ENCODE assay signal across 1 cellular context in genomic region chr13:32087955-32088747, GRCh38.
A peak's percentile ranks its signal among the peaks of the same experiment; 100 is the strongest.
TF ChIP-seq lines count a peak whose summit lies in the region.

No MANE protein-coding gene starts in this region.

TF ChIP-seq in HepG2, 621 proteins besides CTCF, POLR2A, EP300 and RAD21 (continues in another document):
- TF ChIP-seq FOXO1 (CRISPR knock-in tag; IDR thresholded peaks at IDR 0.05): peak; percentile 54; the same call in 1 of the 2 replicates
- TF ChIP-seq PAXIP1 (CRISPR knock-in tag; conservative IDR thresholded peaks at IDR 0.05): 0 out of 2 replicates have a peak, but pooled peaks have one; percentile 37
- peak; percentile 24; the same call in 1 of the 2 replicates for TF ChIP-seq NR2F6 (IDR thresholded peaks at IDR 0.05)
- peak; percentile 66 for TF ChIP-seq NR2F6 (CRISPR knock-in tag; IDR thresholded peaks at IDR 0.05)
- TF ChIP-seq ZFP1 (CRISPR knock-in tag; IDR thresholded peaks at IDR 0.05): no peak
- peak; percentile 88 for TF ChIP-seq HIC2 (CRISPR knock-in tag; IDR thresholded peaks at IDR 0.05; ENCODE audit: low read depth)
- 0 out of 2 replicates have a peak, but pooled peaks have one; percentile 38 for TF ChIP-seq SAP130 (CRISPR knock-in tag; IDR thresholded peaks at IDR 0.05; ENCODE audit: low read depth)
- TF ChIP-seq HDAC1 (CRISPR knock-in tag; IDR thresholded peaks at IDR 0.05): no peak
- TF ChIP-seq, protein P1, sequence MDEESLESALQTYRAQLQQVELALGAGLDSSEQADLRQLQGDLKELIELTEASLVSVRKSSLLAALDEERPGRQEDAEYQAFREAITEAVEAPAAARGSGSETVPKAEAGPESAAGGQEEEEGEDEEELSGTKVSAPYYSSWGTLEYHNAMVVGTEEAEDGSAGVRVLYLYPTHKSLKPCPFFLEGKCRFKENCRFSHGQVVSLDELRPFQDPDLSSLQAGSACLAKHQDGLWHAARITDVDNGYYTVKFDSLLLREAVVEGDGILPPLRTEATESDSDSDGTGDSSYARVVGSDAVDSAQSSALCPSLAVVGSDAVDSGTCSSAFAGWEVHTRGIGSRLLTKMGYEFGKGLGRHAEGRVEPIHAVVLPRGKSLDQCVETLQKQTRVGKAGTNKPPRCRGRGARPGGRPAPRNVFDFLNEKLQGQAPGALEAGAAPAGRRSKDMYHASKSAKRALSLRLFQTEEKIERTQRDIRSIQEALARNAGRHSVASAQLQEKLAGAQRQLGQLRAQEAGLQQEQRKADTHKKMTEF (CRISPR knock-in tag; IDR thresholded peaks at IDR 0.05): 0 out of 2 replicates have a peak, but pooled peaks have one; percentile 22
- peak; percentile 40; the same call in 1 of the 2 replicates for TF ChIP-seq FOXJ3 (CRISPR knock-in tag; IDR thresholded peaks at IDR 0.05; ENCODE audit: borderline replicate concordance)
- TF ChIP-seq CCDC6 (CRISPR knock-in tag; IDR thresholded peaks at IDR 0.05): 0 out of 2 replicates have a peak, but pooled peaks have one; percentile 32
- TF ChIP-seq PAWR (CRISPR knock-in tag; IDR thresholded peaks at IDR 0.05; ENCODE audit: borderline replicate concordance): no peak
- peak; percentile 84 for TF ChIP-seq FOXA3 (CRISPR knock-in tag; IDR thresholded peaks at IDR 0.05)
- peak; percentile 91 for TF ChIP-seq SRF (IDR thresholded peaks at IDR 0.05; ENCODE audit: low read depth, low read length)
- TF ChIP-seq TARDBP (CRISPR knock-in tag; IDR thresholded peaks at IDR 0.05): peak; percentile 46; the same call in 1 of the 2 replicates
- TF ChIP-seq RXRB (CRISPR knock-in tag; IDR thresholded peaks at IDR 0.05; ENCODE audit: borderline replicate concordance): peak; percentile 62
- no peak for TF ChIP-seq CREB1 (IDR thresholded peaks at IDR 0.05)
- TF ChIP-seq CREB1 (CRISPR knock-in tag; IDR thresholded peaks at IDR 0.05): 0 out of 2 replicates have a peak, but pooled peaks have one; percentile 40
- TF ChIP-seq GPN1 (CRISPR knock-in tag; IDR thresholded peaks at IDR 0.05; ENCODE audit: borderline replicate concordance): no peak
- TF ChIP-seq SOX13 (IDR thresholded peaks at IDR 0.05): no peak
- peak in 1 of 2 experiments; percentile 79; a peak in 2 of 4 replicates for TF ChIP-seq SOX13 (CRISPR knock-in tag; conservative IDR thresholded peaks at IDR 0.05 in 1 of 2, IDR thresholded peaks at IDR 0.05 in 1 of 2)
- peak; percentile 41; the same call in 1 of the 2 replicates for TF ChIP-seq SOX5 (CRISPR knock-in tag; IDR thresholded peaks at IDR 0.05; ENCODE audit: borderline replicate concordance)
- TF ChIP-seq RARA (CRISPR knock-in tag; IDR thresholded peaks at IDR 0.05): 0 out of 2 replicates have a peak, but pooled peaks have one; percentile 19
- TF ChIP-seq ZNF501 (CRISPR knock-in tag; IDR thresholded peaks at IDR 0.05): no peak
- TF ChIP-seq TEAD3 (CRISPR knock-in tag; optimal IDR thresholded peaks at IDR 0.05; ENCODE audit: borderline replicate concordance): peak; percentile 83
- TF ChIP-seq HOXD1 (CRISPR knock-in tag; IDR thresholded peaks at IDR 0.05): peak; percentile 45; the same call in 1 of the 2 replicates
- TF ChIP-seq PCBP1 (IDR thresholded peaks at IDR 0.05; ENCODE audit: borderline replicate concordance, low read depth, low read length): no peak
- TF ChIP-seq ZZZ3 (CRISPR knock-in tag; IDR thresholded peaks at IDR 0.05; ENCODE audit: borderline replicate concordance): no peak
- peak; percentile 79 for TF ChIP-seq GATAD2A (CRISPR knock-in tag; IDR thresholded peaks at IDR 0.05)
- TF ChIP-seq FOXA1 (IDR thresholded peaks at IDR 0.05): 0 out of 2 replicates have a peak, but pooled peaks have one; percentile 20
- TF ChIP-seq FOXA1 (CRISPR knock-in tag; IDR thresholded peaks at IDR 0.05): peak; percentile 89
- TF ChIP-seq FOXO4 (CRISPR knock-in tag; conservative IDR thresholded peaks at IDR 0.05): no peak
- peak; percentile 71; the same call in 1 of the 2 replicates for TF ChIP-seq ZNF644 (CRISPR knock-in tag; IDR thresholded peaks at IDR 0.05; ENCODE audit: low read depth)
- TF ChIP-seq, protein P2, sequence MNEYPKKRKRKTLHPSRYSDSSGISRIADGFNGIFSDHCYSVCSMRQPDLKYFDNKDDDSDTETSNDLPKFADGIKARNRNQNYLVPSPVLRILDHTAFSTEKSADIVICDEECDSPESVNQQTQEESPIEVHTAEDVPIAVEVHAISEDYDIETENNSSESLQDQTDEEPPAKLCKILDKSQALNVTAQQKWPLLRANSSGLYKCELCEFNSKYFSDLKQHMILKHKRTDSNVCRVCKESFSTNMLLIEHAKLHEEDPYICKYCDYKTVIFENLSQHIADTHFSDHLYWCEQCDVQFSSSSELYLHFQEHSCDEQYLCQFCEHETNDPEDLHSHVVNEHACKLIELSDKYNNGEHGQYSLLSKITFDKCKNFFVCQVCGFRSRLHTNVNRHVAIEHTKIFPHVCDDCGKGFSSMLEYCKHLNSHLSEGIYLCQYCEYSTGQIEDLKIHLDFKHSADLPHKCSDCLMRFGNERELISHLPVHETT (CRISPR knock-in tag; conservative IDR thresholded peaks at IDR 0.05): no peak
- TF ChIP-seq SOX6 (IDR thresholded peaks at IDR 0.05): no peak
- no peak for TF ChIP-seq SOX6 (CRISPR knock-in tag; IDR thresholded peaks at IDR 0.05)
- peak; percentile 44; the same call in 1 of the 2 replicates for TF ChIP-seq ELF3 (CRISPR knock-in tag; IDR thresholded peaks at IDR 0.05)
- peak; percentile 58 for TF ChIP-seq ISL2 (CRISPR knock-in tag; IDR thresholded peaks at IDR 0.05)
- TF ChIP-seq MTF1 (CRISPR knock-in tag; IDR thresholded peaks at IDR 0.05): no peak
- TF ChIP-seq HNF4A (CRISPR knock-in tag; IDR thresholded peaks at IDR 0.05): peak; percentile 56
- no peak for TF ChIP-seq SMARCE1 (IDR thresholded peaks at IDR 0.05; ENCODE audit: borderline replicate concordance)
- TF ChIP-seq USF2 (IDR thresholded peaks at IDR 0.05; ENCODE audit: low read depth, low read length): no peak
- no peak; the same call in 1 of the 2 replicates for TF ChIP-seq USF2 (CRISPR knock-in tag; IDR thresholded peaks at IDR 0.05; ENCODE audit: borderline replicate concordance)
- TF ChIP-seq NCOA2 (CRISPR knock-in tag; IDR thresholded peaks at IDR 0.05): peak; percentile 79
- 0 out of 2 replicates have a peak, but pooled peaks have one; percentile 39 for TF ChIP-seq ZNF614 (CRISPR knock-in tag; IDR thresholded peaks at IDR 0.05; ENCODE audit: borderline replicate concordance)
- TF ChIP-seq SP2 (CRISPR knock-in tag; IDR thresholded peaks at IDR 0.05): no peak
- TF ChIP-seq MED1 (CRISPR knock-in tag; IDR thresholded peaks at IDR 0.05): peak; percentile 78
- peak; percentile 47; the same call in 1 of the 2 replicates for TF ChIP-seq ARID3A (IDR thresholded peaks at IDR 0.05; ENCODE audit: low read depth, low read length)
- TF ChIP-seq, protein P3, sequence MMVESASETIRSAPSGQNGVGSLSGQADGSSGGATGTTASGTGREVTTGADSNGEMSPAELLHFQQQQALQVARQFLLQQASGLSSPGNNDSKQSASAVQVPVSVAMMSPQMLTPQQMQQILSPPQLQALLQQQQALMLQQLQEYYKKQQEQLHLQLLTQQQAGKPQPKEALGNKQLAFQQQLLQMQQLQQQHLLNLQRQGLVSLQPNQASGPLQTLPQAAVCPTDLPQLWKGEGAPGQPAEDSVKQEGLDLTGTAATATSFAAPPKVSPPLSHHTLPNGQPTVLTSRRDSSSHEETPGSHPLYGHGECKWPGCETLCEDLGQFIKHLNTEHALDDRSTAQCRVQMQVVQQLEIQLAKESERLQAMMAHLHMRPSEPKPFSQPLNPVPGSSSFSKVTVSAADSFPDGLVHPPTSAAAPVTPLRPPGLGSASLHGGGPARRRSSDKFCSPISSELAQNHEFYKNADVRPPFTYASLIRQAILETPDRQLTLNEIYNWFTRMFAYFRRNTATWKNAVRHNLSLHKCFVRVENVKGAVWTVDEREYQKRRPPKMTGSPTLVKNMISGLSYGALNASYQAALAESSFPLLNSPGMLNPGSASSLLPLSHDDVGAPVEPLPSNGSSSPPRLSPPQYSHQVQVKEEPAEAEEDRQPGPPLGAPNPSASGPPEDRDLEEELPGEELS (CRISPR knock-in tag; IDR thresholded peaks at IDR 0.05): peak; percentile 33; the same call in 1 of the 2 replicates
- peak; percentile 74 for TF ChIP-seq MIXL1 (CRISPR knock-in tag; IDR thresholded peaks at IDR 0.05)
- peak; percentile 57; the same call in 1 of the 2 replicates for TF ChIP-seq HMG20A (CRISPR knock-in tag; IDR thresholded peaks at IDR 0.05; ENCODE audit: borderline replicate concordance)
- no peak for TF ChIP-seq ZNF713 (CRISPR knock-in tag; IDR thresholded peaks at IDR 0.05)
- TF ChIP-seq SMAD1 (CRISPR knock-in tag; IDR thresholded peaks at IDR 0.05; ENCODE audit: borderline replicate concordance, low read depth): no peak
